ENCODE assay signal across 12 cellular contexts in genomic region chr5:115343855-115344254, GRCh38. TPM values are rescaled to one million over a fixed set of nuclear protein-coding genes. Genes with fewer than 3 reads are reported as not detected.
DNase-seq lines count a peak whose midpoint lies in the region; ATAC-seq and TF ChIP-seq lines count a peak whose summit lies in the region.
"Had no signal": no experiment of that assay in that cellular context is flagged by ENCODE, and none has a peak within 500 bp of the region (broad histone marks: within the 10 kb centered on the region; RNA-seq: fewer than 3 reads in every experiment).

No MANE protein-coding gene starts in this region.

- peaks cover 9% of the 10 kb centered on the region for H3K9me3 ChIP-seq in MG63

- in situ Hi-C loops in brain microvascular endothelial cell (cut with HindIII; ENCODE audit: low pct_ligation_motif_present, low sequenced_read_pairs) = no loop called here

- H3K27ac ChIP-seq in brain microvascular endothelial cell = peak overlapping the region; percentile 27

- H3K36me3 Mint-ChIP-seq in progenitor cell of endocrine pancreas (ENCODE audit: insufficient read depth) = no peaks in the 10 kb centered on the region
- H3K36me3 Mint-ChIP-seq: CD14-positive monocyte had no signal

- H3K27ac Mint-ChIP-seq in progenitor cell of endocrine pancreas = no peak overlapping the region
- H3K27ac Mint-ChIP-seq: activated T-cell treated with anti-CD3 and anti-CD28 coated beads, Interleukin-2, amount 50 U/mL, for 72 hours; CD14-positive monocyte had no signal

- no peak overlapping the region for H3K4me3 Mint-ChIP-seq in progenitor cell of endocrine pancreas (ENCODE audit: low read depth)
- H3K4me3 Mint-ChIP-seq: activated T-cell treated with anti-CD3 and anti-CD28 coated beads, Interleukin-2, amount 50 U/mL, for 72 hours; CD14-positive monocyte had no signal

- H3K4me1 Mint-ChIP-seq in progenitor cell of endocrine pancreas (ENCODE audit: low read depth) = peaks cover 1% of the 10 kb centered on the region
- H3K4me1 Mint-ChIP-seq: CD14-positive monocyte had no signal

- H3K27me3 Mint-ChIP-seq in progenitor cell of endocrine pancreas = peaks cover 2% of the 10 kb centered on the region

- intact Hi-C loops in left colon (cut with DNase I, micrococcal nuclease) = no loop called here

- DNase-seq in AG10803 (ENCODE audit: low read depth) (peak; percentile 64), MG63 (peak; percentile 12), brain microvascular endothelial cell (peak; percentile 70), left colon (no peak), progenitor cell of endocrine pancreas (ENCODE audit: low spot score, unreplicated experiment) (no peak), GDM1 (lab: John Stamatoyannopoulos, UW) (no peak)
- DNase-seq: activated T-cell treated with anti-CD3 and anti-CD28 coated beads, Interleukin-2, amount 50 U/mL, for 72 hours; NCI-H1417; NCI-H524 treated with DMSO at 0.1 percent for 48 hours had no signal

- no peaks in the 10 kb centered on the region for H3K9me3 Mint-ChIP-seq in progenitor cell of endocrine pancreas (ENCODE audit: low read depth)

- no peaks in the 10 kb centered on the region for H3K27me3 ChIP-seq in MG63
- no peaks in the 10 kb centered on the region for H3K27me3 ChIP-seq in brain microvascular endothelial cell (replicated peaks)

- H3K36me3 ChIP-seq in MG63 = no peaks in the 10 kb centered on the region
- H3K36me3 ChIP-seq in brain microvascular endothelial cell (replicated peaks) = no peaks in the 10 kb centered on the region

- TF ChIP-seq CTCF in AG10803 (conservative IDR thresholded peaks at IDR 0.05; ENCODE audit: low read length) (no peak), brain microvascular endothelial cell (IDR thresholded peaks at IDR 0.05; ENCODE audit: low read depth, low read length, missing control alignments) (no peak), progenitor cell of endocrine pancreas (IDR thresholded peaks at IDR 0.05; ENCODE audit: unreplicated experiment) (no peak)

- H3K4me3 ChIP-seq in AG10803 (ENCODE audit: low read length) = no peak overlapping the region
- H3K4me3 ChIP-seq in MG63 = no peak overlapping the region
- H3K4me3 ChIP-seq in brain microvascular endothelial cell (ENCODE audit: low read depth, low read length) = no peak overlapping the region

- peak; percentile 43 for ATAC-seq in left colon
- ATAC-seq in HG03108 (IDR thresholded peaks at IDR 0.05; ENCODE audit: unreplicated experiment) = no peak
- no peak for ATAC-seq in GM19463 (IDR thresholded peaks at IDR 0.05; ENCODE audit: unreplicated experiment)
- ATAC-seq: activated T-cell treated with anti-CD3 and anti-CD28 coated beads, Interleukin-2, amount 50 U/mL, for 72 hours had no signal

RNA-seq across cellular contexts. Expression of gene CCDC112, which starts 47.4 kb away (rescaled TPM):
- total RNA-seq in MG63 (2014; rRNA removed; shearing (Covaris generic); ENCODE audit: low replicate concordance) = 13.9 and 20.8 TPM in 2 replicates
- total RNA-seq in left colon (10 to 100 TPM in 1 of 2 donors, 1 to 10 TPM in 1; 8.4 to 10.8 TPM), progenitor cell of endocrine pancreas (10.8 and 10.9 TPM in 2 replicates)

Comparison
In these comparisons a context has a peak if more than half of its experiments do, and no peak if none do; other contexts are left out.
1. DNase-seq: peak in AG10803 (single experiment), MG63 (single experiment) and brain microvascular endothelial cell (single experiment); none in left colon (0 of 2), progenitor cell of endocrine pancreas (single experiment) and GDM1 (single experiment).